1 cellular context compared by ENCODE assay signal in genomic region chr16:75312875-75313274, GRCh38.
TF ChIP-seq lines count a peak whose summit lies in the region.

No MANE protein-coding gene starts in this region.

TF ChIP-seq in endothelial cell of umbilical vein, 7 proteins besides CTCF, POLR2A, EP300 and RAD21:
- TF ChIP-seq EZH2 (IDR thresholded peaks at IDR 0.05; ENCODE audit: borderline replicate concordance, low read depth, low read length, severe bottlenecking) (no peak), POLR2AphosphoS5 (IDR thresholded peaks at IDR 0.05; ENCODE audit: insufficient read depth, low read depth, low read length) (no peak), MYC (IDR thresholded peaks at IDR 0.05; ENCODE audit: low read depth, low read length) (no peak)
